6 cellular contexts compared by ENCODE assay signal in genomic region chr5:147966326-147966725, GRCh38. TPM values are rescaled to one million over a fixed set of nuclear protein-coding genes. Genes with fewer than 3 reads are reported as not detected.
"Had no signal": no experiment of that assay in that cellular context is flagged by ENCODE, and none has a peak within 500 bp of the region (broad histone marks: within the 10 kb centered on the region; RNA-seq: fewer than 3 reads in every experiment).

No MANE protein-coding gene starts in this region.

- H3K4me2 ChIP-seq: GM23338 had no signal

- H2AFZ ChIP-seq: GM23338 had no signal

- H3K4me3 ChIP-seq: GM23338 had no signal

- ATAC-seq: GM23338 had no signal

- DNase-seq: H9, HCEC 1CT, IMR-90 had no signal

RNA-seq across cellular contexts. Expression of gene C5orf46, which starts 60.0 kb away (rescaled TPM):
- total RNA-seq: GM23338, H1, H9, HT-29, IMR-90 had no signal
- polyA plus RNA-seq: H1 had no signal
